ENCODE assay signal across 1 cellular context in genomic region chr2:228917195-228917594, GRCh38.
TF ChIP-seq lines count a peak whose summit lies in the region.

No MANE protein-coding gene starts in this region.

TF ChIP-seq in IMR-90, 13 proteins besides CTCF, POLR2A, EP300 and RAD21:
- no peak for TF ChIP-seq CEBPB (IDR thresholded peaks at IDR 0.05; ENCODE audit: low read depth, low read length)
- no peak for TF ChIP-seq FOS (IDR thresholded peaks at IDR 0.05; ENCODE audit: low read depth, low read length)
